14 cellular contexts compared by ENCODE assay signal in the genomic region with DNA sequence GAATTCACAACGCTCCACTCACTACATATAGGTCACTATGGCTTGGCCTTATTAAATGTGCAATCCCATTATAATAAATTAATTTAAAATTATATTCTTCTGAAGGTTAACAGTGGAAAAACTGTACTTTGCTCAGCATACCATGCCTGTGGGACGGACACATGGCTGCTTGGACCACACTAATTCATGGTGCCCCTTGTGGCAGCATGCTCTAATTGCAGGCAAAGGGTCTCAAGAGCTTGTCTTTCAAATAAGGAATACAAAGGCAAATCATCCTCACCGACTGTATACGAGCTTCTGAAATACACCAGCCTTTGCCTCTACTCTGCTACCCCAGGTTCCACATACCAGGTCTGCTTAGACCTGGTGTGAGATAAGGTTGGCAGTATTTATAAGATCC. TPM values are rescaled to one million over a fixed set of nuclear protein-coding genes. Genes with fewer than 3 reads are reported as not detected.
DNase-seq lines count a peak whose midpoint lies in the region; ATAC-seq, FAIRE-seq and TF ChIP-seq lines count a peak whose summit lies in the region.
"Had no signal": no experiment of that assay in that cellular context is flagged by ENCODE, and none has a peak within 500 bp of the region (broad histone marks: within the 10 kb centered on the region; RNA-seq: fewer than 3 reads in every experiment).

No MANE protein-coding gene starts in this region.

- POLR2A ChIA-PET in GM12878 (lab: Charles Lee) = no interaction called here

- H3K9me2 ChIP-seq in Loucy (replicated peaks; ENCODE audit: low read depth, low read length) = no peaks in the 10 kb centered on the region

- TF ChIP-seq CTCF in Loucy (conservative IDR thresholded peaks at IDR 0.05; ENCODE audit: low read length) = peak; percentile 41
- peak in 2 of 3 experiments; percentile 25 to 46; a peak in 2 of 6 replicates for TF ChIP-seq CTCF in GM12878 (IDR thresholded peaks at IDR 0.05 in 2 of 3, conservative IDR thresholded peaks at IDR 0.05 in 1 of 3; ENCODE audit: control insufficient read depth in 2 of 3, extremely low read depth in 1 of 3, insufficient read depth in 1 of 3, low read depth in 3 of 3, low read length in 3 of 3)
- peak; percentile 37 for TF ChIP-seq CTCF in osteocyte (IDR thresholded peaks at IDR 0.05)

- 51% methylated on average over 4 of the region's 4 CpGs for WGBS in GM12878 (ENCODE audit: insufficient coverage, insufficient replicate concordance, low lambda C conversion rate, missing lambda C conversion rate)

- H3K9me3 Mint-ChIP-seq in osteocyte (ENCODE audit: unreplicated experiment) = peaks cover 4% of the 10 kb centered on the region
- H3K9me3 Mint-ChIP-seq in effector memory CD8-positive, alpha-beta T cell = peaks cover 2 to 8% of the 10 kb centered on the region in 2 donors

- H3K27ac Mint-ChIP-seq in osteocyte (ENCODE audit: unreplicated experiment) = no peak overlapping the region
- H3K27ac Mint-ChIP-seq in effector memory CD8-positive, alpha-beta T cell = no peak overlapping the region
- H3K27ac Mint-ChIP-seq: activated CD4-positive, alpha-beta T cell treated with anti-CD3 and anti-CD28 coated beads, Interleukin-2, amount 10 ng/mL, durations not matched to agents 7 days and 5 days; activated naive CD4-positive, alpha-beta T cell treated with anti-CD3 and anti-CD28 coated beads, Interleukin-2, amount 10 ng/mL, durations not matched to agents 7 days and 5 days had no signal

- no peak for TF ChIP-seq POLR2A in GM12878 (IDR thresholded peaks at IDR 0.05; ENCODE audit: low read depth, low read length)

- H3K4me3 ChIP-seq in Loucy (ENCODE audit: low read length, poor library complexity, severe bottlenecking) (no peak overlapping the region), GM12878 (no peak overlapping the region)

- H3K36me3 ChIP-seq in Loucy (ENCODE audit: insufficient read depth, low read length) (no peaks in the 10 kb centered on the region), GM12878 (ENCODE audit: control insufficient read depth in 2 of 2, insufficient read depth in 2 of 2, low read length in 1 of 2) (no peaks in the 10 kb centered on the region)

- no peaks in the 10 kb centered on the region for H3K4me1 ChIP-seq in Loucy (ENCODE audit: insufficient read depth, low read length, poor library complexity, severe bottlenecking)
- no peaks in the 10 kb centered on the region for H3K4me1 ChIP-seq in GM12878 (ENCODE audit: control insufficient read depth, insufficient read depth, low read length)

- H3K27ac ChIP-seq in GM12878 (ENCODE audit: control insufficient read depth, insufficient read depth) = no peak overlapping the region

- ATAC-seq in GM12878 (no peak), HG03469 (IDR thresholded peaks at IDR 0.05; ENCODE audit: unreplicated experiment) (no peak)
- ATAC-seq in effector memory CD8-positive, alpha-beta T cell (replicated peaks) = no peak

- no peak for TF ChIP-seq EP300 in GM12878 (IDR thresholded peaks at IDR 0.05; ENCODE audit: borderline replicate concordance in 1 of 2, control insufficient read depth in 1 of 2, low read depth in 2 of 2, low read length in 2 of 2)

- H3K79me2 ChIP-seq in Loucy (ENCODE audit: insufficient read depth, low read length) = no peaks in the 10 kb centered on the region
- H3K79me2 ChIP-seq in GM12878 (ENCODE audit: control insufficient read depth, insufficient read depth, low read length) = no peaks in the 10 kb centered on the region

- no peak overlapping the region for H3K4me3 Mint-ChIP-seq in osteocyte (ENCODE audit: unreplicated experiment)
- H3K4me3 Mint-ChIP-seq in effector memory CD8-positive, alpha-beta T cell = no peak overlapping the region
- H3K4me3 Mint-ChIP-seq: activated CD4-positive, alpha-beta T cell treated with anti-CD3 and anti-CD28 coated beads, Interleukin-2, amount 10 ng/mL, durations not matched to agents 7 days and 5 days; activated naive CD4-positive, alpha-beta T cell treated with anti-CD3 and anti-CD28 coated beads, Interleukin-2, amount 10 ng/mL, durations not matched to agents 7 days and 5 days; naive B cell had no signal

- H3K9ac ChIP-seq in Loucy (ENCODE audit: low read depth, low read length, poor library complexity, severe bottlenecking) = no peak overlapping the region
- no peak overlapping the region for H3K9ac ChIP-seq in GM12878 (ENCODE audit: control insufficient read depth, insufficient read depth, low read length)

- no peaks in the 10 kb centered on the region for H3F3A ChIP-seq in Loucy (ENCODE audit: low read depth)

- in situ Hi-C loops in GM12878 (cut with MboI) = no loop called here

- H3K27me3 Mint-ChIP-seq in osteocyte (ENCODE audit: unreplicated experiment) = peaks cover 43% of the 10 kb centered on the region
- peaks cover 27 to 42% of the 10 kb centered on the region in 2 donors for H3K27me3 Mint-ChIP-seq in effector memory CD8-positive, alpha-beta T cell

- peaks cover 7% of the 10 kb centered on the region; the same call in 1 of the 2 replicates for H3K9me3 ChIP-seq in Loucy (ENCODE audit: insufficient read depth, low read depth, low read length)
- peaks cover 4% of the 10 kb centered on the region; the same call in 2 of the 3 replicates for H3K9me3 ChIP-seq in GM12878 (replicated peaks; ENCODE audit: control insufficient read depth, insufficient read depth, low read length)

- SMC1A ChIA-PET in GM12878 (lab: Charles Lee; ENCODE audit: uncharacterized antibody, unreplicated experiment) = no interaction called here

- FAIRE-seq in GM12878 (lab: Jason Lieb, UNC) = no peak
- FAIRE-seq: A204.1 had no signal

- no peaks in the 10 kb centered on the region for H3K4me1 Mint-ChIP-seq in osteocyte (ENCODE audit: unreplicated experiment)
- H3K4me1 Mint-ChIP-seq in effector memory CD8-positive, alpha-beta T cell (ENCODE audit: low read depth in 2 of 2) = peaks cover 0 to 4% of the 10 kb centered on the region in 2 donors
- H3K4me1 Mint-ChIP-seq: naive B cell had no signal

- CTCF ChIA-PET in GM12878 (lab: Yijun Ruan, JAX) = no interaction called here

- H3K4me2 ChIP-seq in Loucy (ENCODE audit: low read depth, low read length, poor library complexity, severe bottlenecking) (no peak overlapping the region), GM12878 (ENCODE audit: control insufficient read depth, insufficient read depth) (no peak overlapping the region)

- no peaks in the 10 kb centered on the region for H3K36me3 Mint-ChIP-seq in osteocyte (ENCODE audit: unreplicated experiment)
- H3K36me3 Mint-ChIP-seq in effector memory CD8-positive, alpha-beta T cell (ENCODE audit: insufficient read depth) = no peaks in the 10 kb centered on the region

- H3K27me3 ChIP-seq in Loucy (ENCODE audit: insufficient read depth, low read length, poor library complexity, severe bottlenecking) (no peaks in the 10 kb centered on the region), GM12878 (replicated peaks in 1 of 2; ENCODE audit: control insufficient read depth in 2 of 2, insufficient read depth in 2 of 2, low read length in 1 of 2) (no peaks in the 10 kb centered on the region)

- DNase-seq in DMS53 (lab: John Stamatoyannopoulos, UW) (peak; percentile 43), DMS53 treated with DMSO at 0.1 percent for 48 hours (lab: John Stamatoyannopoulos, UW; ENCODE audit: unreplicated experiment) (no peak), GM12878 (ENCODE audit: low read depth, low spot score) (no peak), osteocyte (ENCODE audit: extremely low spot score, unreplicated experiment) (no peak), ureter (ENCODE audit: low spot score) (no peak)
- no peak for DNase-seq in effector memory CD8-positive, alpha-beta T cell
- DNase-seq: activated CD4-positive, alpha-beta T cell treated with anti-CD3 and anti-CD28 coated beads, Interleukin-2, amount 10 ng/mL, durations not matched to agents 7 days and 5 days; activated naive CD4-positive, alpha-beta T cell treated with anti-CD3 and anti-CD28 coated beads, Interleukin-2, amount 10 ng/mL, durations not matched to agents 7 days and 5 days; naive B cell; SIG-M5; stimulated activated naive CD4-positive, alpha-beta T cell had no signal

- RAD21 ChIA-PET in GM12878 (lab: Charles Lee; ENCODE audit: unreplicated experiment) = no interaction called here

- H4K20me1 ChIP-seq in Loucy (ENCODE audit: insufficient read depth, low read length, poor library complexity, severe bottlenecking) (no peaks in the 10 kb centered on the region), GM12878 (ENCODE audit: control insufficient read depth, insufficient read depth) (no peaks in the 10 kb centered on the region)

- H2AFZ ChIP-seq in Loucy (ENCODE audit: low read length) = no peak overlapping the region
- no peak overlapping the region for H2AFZ ChIP-seq in GM12878 (ENCODE audit: control insufficient read depth, low read depth, low read length)

- no TSS peak for BruUV-seq in GM12878 (replicated peaks; lab: Mats Ljungman, UMichigan)

- intact Hi-C loops in GM12878 (cut with micrococcal nuclease; ENCODE audit: unreplicated experiment) = no loop called here

- no peak for TF ChIP-seq RAD21 in GM12878 (IDR thresholded peaks at IDR 0.05; ENCODE audit: insufficient read depth, low read depth, low read length)

TF ChIP-seq in GM12878, 131 proteins besides CTCF, POLR2A, EP300 and RAD21 (continues in another document):
- TF ChIP-seq CREB1 (IDR thresholded peaks at IDR 0.05; ENCODE audit: low read depth) (no peak), KLF5 (IDR thresholded peaks at IDR 0.05; ENCODE audit: partially characterized antibody) (no peak), YY1 (IDR thresholded peaks at IDR 0.05; ENCODE audit: low read depth, low read length) (no peak), NR2C1 (IDR thresholded peaks at IDR 0.05) (no peak), CBX3 (IDR thresholded peaks at IDR 0.05; ENCODE audit: borderline replicate concordance, low read depth) (no peak)

RNA-seq across cellular contexts. Expression of gene SMPD3, which starts 11.7 kb away (rescaled TPM):
- total RNA-seq in GM12878 (2013; cell fraction: nucleolus; rRNA removed) = 0.59 and 1.4 TPM in 2 replicates
- total RNA-seq in GM12878 (2014; rRNA removed) (0.49 and 2.0 TPM in 2 replicates), GM12878 (2014; rRNA removed; fragmentation: Illumina TruSeq; extraction: Trizol) (0.76 and 0.83 TPM in 2 replicates), GM12878 (2021) (1.5 and 1.8 TPM in 2 replicates), osteocyte (not detected in 2 replicates), ureter (1.6 TPM)
- polyA plus RNA-seq in GM12878 (2011; ENCODE audit: low read depth) = 0.50 TPM
- polyA plus RNA-seq in GM12878 (2011; rRNA removed) (0.04 TPM in 1 of 2 replicates, not detected in the other), GM12878 (2014; fragmentation: Illumina TruSeq; extraction: Trizol) (0.05 and 0.90 TPM in 2 replicates), GM12878 (2014; fragmentation: Nextera tagmentation; extraction: Ambion mirVana) (under 1 TPM; 0.06 to 0.22 TPM), GM12878 (2014; rRNA removed) (0.99 and 1.5 TPM in 2 replicates), GM12878 (2016; fragmentation: Nextera tagmentation; extraction: Ambion mirVana) (1 to 10 TPM; 1.6 to 1.7 TPM)
- 0.07 and 0.24 TPM in 2 replicates for polyA plus RNA-seq in GM12878 (2011; cell fraction: cytosol; rRNA removed)
- polyA plus RNA-seq in GM12878 (2011; cell fraction: nucleus; rRNA removed) = 0.28 and 1.0 TPM in 2 replicates
- polyA plus RNA-seq in GM12878 (2012) = 0.48 and 0.60 TPM in 2 replicates
- not detected in 2 replicates for polyA minus RNA-seq in GM12878 (2011; rRNA and poly(A)+ RNA removed)
- 0.73 TPM in 1 of 2 replicates, not detected in the other for polyA minus RNA-seq in GM12878 (2011; cell fraction: cytosol; rRNA and poly(A)+ RNA removed)
- not detected in 2 replicates for polyA minus RNA-seq in GM12878 (2011; cell fraction: nucleus; rRNA and poly(A)+ RNA removed)
